ENCODE assay signal across 13 cellular contexts in genomic region chr20:38210741-38211140, GRCh38. TPM values are rescaled to one million over a fixed set of nuclear protein-coding genes. Genes with fewer than 3 reads are reported as not detected.
DNase-seq lines count a peak whose midpoint lies in the region; ATAC-seq and TF ChIP-seq lines count a peak whose summit lies in the region.
"Had no signal": no experiment of that assay in that cellular context is flagged by ENCODE, and none has a peak within 500 bp of the region (broad histone marks: within the 10 kb centered on the region; RNA-seq: fewer than 3 reads in every experiment).

No MANE protein-coding gene starts in this region.

- no peaks in the 10 kb centered on the region for H3K9me2 ChIP-seq in neural cell (ENCODE audit: insufficient read depth, low read length)

- no peak overlapping the region for H4K91ac ChIP-seq in trophoblast cell (ENCODE audit: low read depth, low read length)

- no peak for TF ChIP-seq CTCF in brain (conservative IDR thresholded peaks at IDR 0.05)
- TF ChIP-seq CTCF in neural cell (IDR thresholded peaks at IDR 0.05; ENCODE audit: poor library complexity, severe bottlenecking) = no peak

- H3K4me3 ChIP-seq in neural cell (ENCODE audit: low read length) = peak overlapping the region; percentile 33
- no peak overlapping the region for H3K4me3 ChIP-seq in trophoblast cell (ENCODE audit: low read depth, low read length)
- H3K4me3 ChIP-seq: BLaER1 treated with 17β-estradiol and CSF1 and Interleukin-3, amounts not matched to agents 10 nM and 100 nM; upper lobe of left lung had no signal

- H2AFZ ChIP-seq in neural cell (ENCODE audit: low read depth, low read length) (no peak overlapping the region), trophoblast cell (ENCODE audit: insufficient read depth, low read length, poor library complexity) (no peak overlapping the region)

- no peak overlapping the region for H2BK12ac ChIP-seq in trophoblast cell (ENCODE audit: low read length)

- peak overlapping the region; percentile 12 for H3K4me2 ChIP-seq in neural cell (ENCODE audit: low read length)
- no peak overlapping the region for H3K4me2 ChIP-seq in trophoblast cell (ENCODE audit: low read length)

- H3K27me3 ChIP-seq in neural cell (ENCODE audit: insufficient read depth, low read depth, low read length) (no peaks in the 10 kb centered on the region), trophoblast cell (ENCODE audit: insufficient read depth, low read length) (no peaks in the 10 kb centered on the region)
- H3K27me3 ChIP-seq: BLaER1 treated with 17β-estradiol and CSF1 and Interleukin-3, amounts not matched to agents 10 nM and 100 nM; upper lobe of left lung had no signal

- H3K4me1 Mint-ChIP-seq in brain = peaks cover 17% of the 10 kb centered on the region

- no peak overlapping the region for H3K14ac ChIP-seq in trophoblast cell (ENCODE audit: low read length)

- no peak overlapping the region for H3K18ac ChIP-seq in trophoblast cell (ENCODE audit: low read length)

- peaks cover 15% of the 10 kb centered on the region for H3K27me3 Mint-ChIP-seq in brain

- H2BK5ac ChIP-seq in trophoblast cell (ENCODE audit: low read depth, low read length, poor library complexity) = no peak overlapping the region

- H4K20me1 ChIP-seq in neural cell (ENCODE audit: insufficient read depth) = no peaks in the 10 kb centered on the region
- H4K20me1 ChIP-seq: BLaER1 treated with 17β-estradiol and CSF1 and Interleukin-3, amounts not matched to agents 10 nM and 100 nM had no signal

- H3K79me2 ChIP-seq in neural cell (replicated peaks; ENCODE audit: insufficient read depth, low read length) (no peaks in the 10 kb centered on the region), trophoblast cell (ENCODE audit: control insufficient read depth, insufficient read depth, low read length, poor library complexity) (no peaks in the 10 kb centered on the region)

- peak overlapping the region; percentile 9 for H3K9ac ChIP-seq in neural cell (ENCODE audit: low read length)
- H3K9ac ChIP-seq in trophoblast cell (ENCODE audit: low read length) = no peak overlapping the region
- H3K9ac ChIP-seq: BLaER1 treated with 17β-estradiol and CSF1 and Interleukin-3, amounts not matched to agents 10 nM and 100 nM had no signal

- H3K36me3 ChIP-seq in neural cell (ENCODE audit: insufficient read depth, low read length) (no peaks in the 10 kb centered on the region), trophoblast cell (ENCODE audit: control insufficient read depth in 1 of 2, insufficient read depth in 2 of 2, low read length in 2 of 2) (no peaks in the 10 kb centered on the region)
- H3K36me3 ChIP-seq: BLaER1 treated with 17β-estradiol and CSF1 and Interleukin-3, amounts not matched to agents 10 nM and 100 nM; upper lobe of left lung had no signal

- no peaks in the 10 kb centered on the region for H3K36me3 Mint-ChIP-seq in brain

- H3K79me1 ChIP-seq in trophoblast cell (ENCODE audit: low read length) = peaks cover 3% of the 10 kb centered on the region

- no peak overlapping the region for H2BK120ac ChIP-seq in trophoblast cell (ENCODE audit: insufficient read depth, low read length, poor library complexity)

- TF ChIP-seq RAD21 in neural cell (conservative IDR thresholded peaks at IDR 0.05) = no peak

- H3K4ac ChIP-seq in trophoblast cell (ENCODE audit: low read depth, low read length) = no peak overlapping the region

- H3K27ac ChIP-seq in neural cell (ENCODE audit: low read length) = no peak overlapping the region
- no peak overlapping the region for H3K27ac ChIP-seq in trophoblast cell (ENCODE audit: low read depth, low read length)
- H3K27ac ChIP-seq: BLaER1 treated with 17β-estradiol and CSF1 and Interleukin-3, amounts not matched to agents 10 nM and 100 nM; upper lobe of left lung had no signal

- H3K9me3 ChIP-seq in neural cell (ENCODE audit: low read length) = no peaks in the 10 kb centered on the region
- H3K9me3 ChIP-seq in trophoblast cell (ENCODE audit: insufficient read depth, low read depth, low read length) = no peaks in the 10 kb centered on the region
- H3K9me3 ChIP-seq: BLaER1 treated with 17β-estradiol and CSF1 and Interleukin-3, amounts not matched to agents 10 nM and 100 nM; upper lobe of left lung had no signal

- no peak overlapping the region for H4K8ac ChIP-seq in trophoblast cell (ENCODE audit: low read depth, low read length)

- ATAC-seq in GM18519 (IDR thresholded peaks at IDR 0.05; ENCODE audit: low FRiP score, unreplicated experiment) (no peak), HG03135 (IDR thresholded peaks at IDR 0.05; ENCODE audit: unreplicated experiment) (no peak)
- ATAC-seq: activated T-cell treated with anti-CD3 and anti-CD28 coated beads, Interleukin-2, amount 50 U/mL, for 72 hours had no signal

- H3K9me3 Mint-ChIP-seq in brain = peaks cover 0 to 5% (median 3%) of the 10 kb centered on the region in 5 experiments
- H3K9me3 Mint-ChIP-seq: activated T-cell treated with anti-CD3 and anti-CD28 coated beads, Interleukin-2, amount 50 U/mL, for 72 hours; T-helper 1 cell treated with Interleukin-12 subunit alpha and Interleukin-12 subunit beta and Interleukin-4 antibody, amounts not matched to agents 30 μg/mL and 1 μg/mL, for 36 hours had no signal

- peaks cover 6 to 7% of the 10 kb centered on the region in 2 experiments for H3K4me1 ChIP-seq in trophoblast cell (ENCODE audit: control insufficient read depth in 1 of 2, insufficient read depth in 2 of 2, low read length in 2 of 2)
- H3K4me1 ChIP-seq: upper lobe of left lung had no signal

- DNase-seq in Ammon's horn (ENCODE audit: low spot score) (peak; percentile 44), HT1080 (ENCODE audit: low read depth) (peak; percentile 65), trophoblast cell (no peak)
- no peak for DNase-seq in activated CD4-positive, alpha-beta T cell treated with anti-CD3 and anti-CD28 coated beads for 48 hours
- DNase-seq: activated T-cell treated with anti-CD3 and anti-CD28 coated beads, Interleukin-2, amount 50 U/mL, for 72 hours; amniotic stem cell; upper lobe of left lung had no signal

- no peak overlapping the region for H2AK5ac ChIP-seq in trophoblast cell (ENCODE audit: low read length)

- H4K12ac ChIP-seq in trophoblast cell (ENCODE audit: low read depth, low read length) = no peak overlapping the region

- H3K27ac Mint-ChIP-seq in brain = peak overlapping the region in 4 of 5 experiments; percentile 24 to 95 (median 60)
- H3K27ac Mint-ChIP-seq: activated T-cell treated with anti-CD3 and anti-CD28 coated beads, Interleukin-2, amount 50 U/mL, for 72 hours; T-helper 1 cell treated with Interleukin-12 subunit alpha and Interleukin-12 subunit beta and Interleukin-4 antibody, amounts not matched to agents 30 μg/mL and 1 μg/mL, for 36 hours had no signal

- H3K4me3 Mint-ChIP-seq in brain = no peak overlapping the region
- H3K4me3 Mint-ChIP-seq: activated T-cell treated with anti-CD3 and anti-CD28 coated beads, Interleukin-2, amount 50 U/mL, for 72 hours; T-helper 1 cell treated with Interleukin-12 subunit alpha and Interleukin-12 subunit beta and Interleukin-4 antibody, amounts not matched to agents 30 μg/mL and 1 μg/mL, for 36 hours had no signal

- WGBS in trophoblast cell (ENCODE audit: extremely low coverage, insufficient coverage, insufficient read length) = no CpG with 5 or more reads among the region's 6 CpGs

- TF ChIP-seq EP300 in neural cell (conservative IDR thresholded peaks at IDR 0.05; ENCODE audit: poor library complexity, severe bottlenecking) = peak; percentile 27

- H3F3A ChIP-seq in neural cell (ENCODE audit: insufficient read depth, low read length, poor library complexity, severe bottlenecking) = no peaks in the 10 kb centered on the region

- H3K23ac ChIP-seq in trophoblast cell (ENCODE audit: low read length) = no peak overlapping the region

TF ChIP-seq in neural cell, 6 proteins besides CTCF, POLR2A, EP300 and RAD21:
- no peak for TF ChIP-seq POLR2AphosphoS5 (IDR thresholded peaks at IDR 0.05)
- peak; percentile 25 for TF ChIP-seq REST (IDR thresholded peaks at IDR 0.05; ENCODE audit: borderline replicate concordance)
TF ChIP-seq in neural cell: peak in this region for 1.

RNA-seq across cellular contexts. Expression of gene TGM2, which starts 45.7 kb away (rescaled TPM):
- 129 and 146 TPM in 2 replicates for total RNA-seq in HT1080 (2014; rRNA removed; shearing (Covaris generic))
- 281 and 347 TPM in 2 replicates for polyA plus RNA-seq in HT1080 (2015; cell fraction: cytosol; rRNA removed)
- 481 and 525 TPM in 2 replicates for polyA plus RNA-seq in HT1080 (2015; cell fraction: nucleus; rRNA removed)
- polyA plus RNA-seq in brain (ENCODE audit: insufficient read depth, low read depth, low replicate concordance) (34.7 TPM), neural cell (not detected in 2 replicates)
- not detected in 2 replicates for polyA minus RNA-seq in neural cell
- polyA plus RNA-seq in trophoblast cell (2013) = 330 and 332 TPM in 2 replicates

RNA-seq across cellular contexts. Expression of gene KIAA1755, which starts 49.8 kb away (rescaled TPM):
- 0.14 TPM in 1 of 2 replicates, not detected in the other for total RNA-seq in HT1080 (2014; rRNA removed; shearing (Covaris generic))
- 0.32 and 0.53 TPM in 2 replicates for polyA plus RNA-seq in HT1080 (2015; cell fraction: cytosol; rRNA removed)
- 0.65 and 0.98 TPM in 2 replicates for polyA plus RNA-seq in HT1080 (2015; cell fraction: nucleus; rRNA removed)
- polyA plus RNA-seq in brain (ENCODE audit: insufficient read depth, low read depth, low replicate concordance) (9.8 TPM), neural cell (1.3 TPM in 1 of 2 replicates, not detected in the other)
- not detected in 2 replicates for polyA minus RNA-seq in neural cell
- polyA plus RNA-seq in trophoblast cell (2013) = 0.30 and 0.32 TPM in 2 replicates
- total RNA-seq: activated T-cell treated with anti-CD3 and anti-CD28 coated beads, Interleukin-2, amount 50 U/mL, for 72 hours had no signal

Comparison
In these comparisons a context has a peak if more than half of its experiments do, and no peak if none do; other contexts are left out.
1. DNase-seq: peak in Ammon's horn (single experiment) and HT1080 (single experiment); none in activated CD4-positive, alpha-beta T cell treated with anti-CD3 and anti-CD28 coated beads for 48 hours (single experiment) and trophoblast cell (0 of 2).
2. RNA of gene TGM2, which starts 45.7 kb away (polyA plus RNA-seq): 34.7 TPM in brain (single experiment); not detected in neural cell; every median in the first group is over 10 times any median in the second.